Comparison of ENCODE assay signal across 25 cellular contexts in the genomic region with DNA sequence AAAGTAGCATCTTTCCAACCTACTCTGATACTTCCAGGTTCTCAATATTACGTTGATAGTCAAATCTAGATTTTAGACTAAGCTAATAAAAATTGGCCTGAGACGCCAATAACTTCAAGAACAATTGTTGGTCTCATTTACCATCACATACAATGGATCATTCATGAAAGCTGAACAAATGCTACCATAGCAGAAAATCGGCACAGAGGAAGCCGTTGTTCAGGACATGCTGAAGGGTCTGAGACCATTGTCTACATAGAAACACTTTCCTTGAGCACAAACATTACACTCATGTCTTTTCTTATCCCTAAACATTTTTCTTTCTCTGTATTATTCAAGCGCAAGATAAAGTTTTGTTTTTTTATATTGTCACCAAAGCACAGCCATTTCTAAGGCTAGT.
"Had no signal": no experiment of that assay in that cellular context is flagged by ENCODE, and none has a peak within 500 bp of the region (broad histone marks: within the 10 kb centered on the region; RNA-seq: fewer than 3 reads in every experiment).

No MANE protein-coding gene starts in this region.

- DNase-seq: activated CD4-positive, alpha-beta memory T cell treated with anti-CD3 and anti-CD28 coated beads for 36 hours; activated CD4-positive, alpha-beta T cell treated with anti-CD3 and anti-CD28 coated beads for 48 hours; activated CD8-positive, alpha-beta memory T cell treated with anti-CD3 and anti-CD28 coated beads, Interleukin-2, amount 50 U/mL, for 4 hours; activated effector memory CD4-positive, alpha-beta T cell treated with anti-CD3 and anti-CD28 coated beads, Interleukin-2, amount 50 U/mL, for 16 hours; activated naive CD4-positive, alpha-beta T cell treated with anti-CD3 and anti-CD28 coated beads for 36 hours; activated naive CD8-positive, alpha-beta T cell treated with anti-CD3 and anti-CD28 coated beads for 36 hours; activated T-cell treated with anti-CD3 and anti-CD28 coated beads, Interleukin-2, amount 50 U/mL, for 1 hour; adrenal gland; effector CD4-positive, alpha-beta T cell; gastrocnemius medialis; heart left ventricle; left cardiac atrium; left ventricle myocardium superior; naive thymus-derived CD8-positive, alpha-beta T cell; right lobe of liver; stimulated activated CD4-positive, alpha-beta T cell treated with anti-CD3 and anti-CD28 coated beads, Interleukin-2, amount 100 ng/mL, for 48 hours; stimulated activated naive CD4-positive, alpha-beta T cell treated with Interleukin-2 at 50 U/mL for 16 hours; SW 1271; T1000; uterus; WERI-Rb-1 had no signal

- H3K27ac ChIP-seq: adrenal gland, ascending aorta, cardiac muscle cell, esophagus muscularis mucosa, gastrocnemius medialis, heart left ventricle, right lobe of liver, uterus, WERI-Rb-1 had no signal

- ATAC-seq: activated CD4-positive, CD25-positive, alpha-beta regulatory T cell treated with anti-CD3 and anti-CD28 coated beads, Interleukin-2, amount 50 U/mL, for 24 hours; gastrocnemius medialis; heart left ventricle; left cardiac atrium; left ventricle myocardium superior; naive thymus-derived CD8-positive, alpha-beta T cell; right lobe of liver had no signal
